Comparison of ENCODE assay signal across 1 cellular context in the genomic region with DNA sequence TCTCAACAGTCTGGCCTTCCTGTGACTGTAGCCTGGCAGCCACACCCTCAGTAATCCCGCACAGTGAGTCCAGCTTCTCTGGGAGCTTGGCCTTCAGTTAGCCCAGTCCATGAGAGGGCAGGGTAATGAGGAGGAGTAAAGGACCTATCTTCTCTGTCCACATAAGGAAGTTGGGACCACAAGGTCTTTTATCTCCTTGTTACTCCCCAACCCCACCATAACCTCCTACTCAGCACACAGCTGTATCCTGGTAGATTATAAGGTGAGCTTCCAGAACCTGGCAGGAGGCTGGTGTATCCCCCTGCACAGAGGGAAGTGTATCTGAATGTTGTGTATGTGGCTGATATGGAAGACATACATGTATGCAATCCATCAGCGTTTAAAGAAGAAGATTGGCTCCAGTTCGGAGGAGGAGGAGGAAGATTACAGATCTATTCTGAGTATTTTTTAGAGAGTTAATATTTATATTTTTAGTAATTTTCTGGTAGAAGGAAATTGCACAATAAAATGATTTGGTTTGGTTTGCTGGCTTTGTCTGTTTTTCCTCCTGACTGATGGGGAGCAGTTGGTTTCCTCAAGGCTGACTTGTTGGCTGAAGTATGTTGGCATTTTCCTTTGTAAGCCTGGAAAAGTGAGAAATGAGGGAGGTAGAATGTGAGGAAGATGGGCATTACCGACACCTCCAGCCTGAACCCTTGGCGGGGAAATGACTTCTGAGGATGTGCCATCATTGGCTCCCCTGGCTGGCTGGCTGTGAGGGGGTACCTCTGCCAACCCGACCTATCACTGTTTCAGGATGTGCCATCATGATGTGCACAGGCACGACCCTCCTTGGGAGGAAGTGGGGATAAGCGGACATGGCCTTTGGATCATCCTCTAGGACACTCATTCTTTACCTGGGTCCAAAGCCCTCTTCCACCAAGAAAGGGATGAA.
TF ChIP-seq lines count a peak whose summit lies in the region.

No MANE protein-coding gene starts in this region.

TF ChIP-seq in H1, 55 proteins besides CTCF, POLR2A, EP300 and RAD21:
- TF ChIP-seq KDM1A (IDR thresholded peaks at IDR 0.05; ENCODE audit: borderline replicate concordance, low read length) (no peak), SP1 (IDR thresholded peaks at IDR 0.05; ENCODE audit: low read depth, low read length) (no peak), CBX8 (IDR thresholded peaks at IDR 0.05; ENCODE audit: borderline replicate concordance, low read depth, low read length) (no peak), NANOG (IDR thresholded peaks at IDR 0.05; ENCODE audit: insufficient read depth, low read depth, low read length, poor library complexity, severe bottlenecking) (no peak), SIX5 (IDR thresholded peaks at IDR 0.05; ENCODE audit: low read depth, low read length) (no peak), BRCA1 (IDR thresholded peaks at IDR 0.05; ENCODE audit: low read depth, low read length) (no peak), ASH2L (IDR thresholded peaks at IDR 0.05; ENCODE audit: low read length) (no peak), GTF2F1 (IDR thresholded peaks at IDR 0.05; ENCODE audit: borderline replicate concordance, low read depth, low read length) (no peak), SIN3A (conservative IDR thresholded peaks at IDR 0.05 in 1 of 2, IDR thresholded peaks at IDR 0.05 in 1 of 2; ENCODE audit: low read depth in 1 of 2, low read length in 2 of 2) (no peak), PHF8 (conservative IDR thresholded peaks at IDR 0.05; ENCODE audit: low read depth, low read length) (no peak)
